Comparison of ENCODE assay signal across 8 cellular contexts in genomic region chr2:40448476-40449079, GRCh38. TPM values are rescaled to one million over a fixed set of nuclear protein-coding genes. Genes with fewer than 3 reads are reported as not detected.
DNase-seq lines count a peak whose midpoint lies in the region; ATAC-seq and TF ChIP-seq lines count a peak whose summit lies in the region.

No MANE protein-coding gene starts in this region.

- H3K9me3 Mint-ChIP-seq in activated T-cell treated with anti-CD3 and anti-CD28 coated beads, Interleukin-2, amount 50 U/mL, for 4 hours = no peaks in the 10 kb centered on the region

- no peak overlapping the region for H3K4me3 Mint-ChIP-seq in activated T-cell treated with anti-CD3 and anti-CD28 coated beads, Interleukin-2, amount 50 U/mL, for 4 hours

- no peaks in the 10 kb centered on the region for H3K36me3 Mint-ChIP-seq in activated T-cell treated with anti-CD3 and anti-CD28 coated beads, Interleukin-2, amount 50 U/mL, for 4 hours (ENCODE audit: insufficient read depth)

- DNase-seq in HAP-1 (ENCODE audit: low spot score in 2 of 2) = peak; percentile 23 to 45
- peak; percentile 72 for DNase-seq in NCI-H748 treated with DMSO at 0.1 percent for 48 hours (lab: John Stamatoyannopoulos, UW)
- no peak for DNase-seq in esophagus squamous epithelium (lab: John Stamatoyannopoulos, UW)
- DNase-seq in spleen = no peak
- DNase-seq in omental fat pad (ENCODE audit: low spot score) = no peak
- DNase-seq in activated T-cell treated with anti-CD3 and anti-CD28 coated beads, Interleukin-2, amount 50 U/mL, for 4 hours = no peak

- H3K4me3 ChIP-seq in BLaER1 treated with 17β-estradiol and CSF1 and Interleukin-3, amounts not matched to agents 10 nM and 100 nM = no peak overlapping the region
- no peak overlapping the region for H3K4me3 ChIP-seq in HAP-1
- H3K4me3 ChIP-seq in esophagus squamous epithelium = no peak overlapping the region
- no peak overlapping the region for H3K4me3 ChIP-seq in spleen

- TF ChIP-seq CTCF in esophagus squamous epithelium (IDR thresholded peaks at IDR 0.05) (peak in 5 of 6 experiments; percentile 17 to 51 (median 33)), spleen (IDR thresholded peaks at IDR 0.05 in 8 of 11, conservative IDR thresholded peaks at IDR 0.05 in 3 of 11) (peak in 6 of 11 experiments; percentile 34 to 49 (median 42)), omental fat pad (IDR thresholded peaks at IDR 0.05) (no peak)

- peaks cover 0 to 29% (median 16%) of the 10 kb centered on the region in 11 experiments; a peak in 10 of 22 replicates for H3K36me3 ChIP-seq in BLaER1 treated with 17β-estradiol and CSF1 and Interleukin-3, amounts not matched to agents 10 nM and 100 nM
- H3K36me3 ChIP-seq in HAP-1 (replicated peaks) (no peaks in the 10 kb centered on the region), esophagus squamous epithelium (no peaks in the 10 kb centered on the region), spleen (peaks cover 0 to 5% (median 0%) of the 10 kb centered on the region in 6 donors)

- peaks cover 7% of the 10 kb centered on the region for H3K4me1 Mint-ChIP-seq in activated T-cell treated with anti-CD3 and anti-CD28 coated beads, Interleukin-2, amount 50 U/mL, for 4 hours (ENCODE audit: low read depth)

- no peak overlapping the region for H3K9ac ChIP-seq in BLaER1 treated with 17β-estradiol and CSF1 and Interleukin-3, amounts not matched to agents 10 nM and 100 nM

- TF ChIP-seq POLR2A in esophagus squamous epithelium (IDR thresholded peaks at IDR 0.05) (no peak), spleen (IDR thresholded peaks at IDR 0.05) (no peak)

- H3K27ac ChIP-seq in BLaER1 treated with 17β-estradiol and CSF1 and Interleukin-3, amounts not matched to agents 10 nM and 100 nM = no peak overlapping the region
- peak overlapping the region in 1 of 4 donors; percentile 7 for H3K27ac ChIP-seq in esophagus squamous epithelium
- peak overlapping the region in 1 of 8 donors; percentile 5 for H3K27ac ChIP-seq in spleen

- in situ Hi-C loops in HAP-1 (cut with MboI; ENCODE audit: low sequenced_read_pairs) = no loop called here

- peaks cover 24 to 63% (median 42%) of the 10 kb centered on the region in 10 experiments for H3K4me1 ChIP-seq in BLaER1 treated with 17β-estradiol and CSF1 and Interleukin-3, amounts not matched to agents 10 nM and 100 nM
- H3K4me1 ChIP-seq in HAP-1 = peaks cover 3% of the 10 kb centered on the region; the same call in 1 of the 2 replicates
- peaks cover 3 to 29% (median 5%) of the 10 kb centered on the region in 3 donors for H3K4me1 ChIP-seq in esophagus squamous epithelium
- H3K4me1 ChIP-seq in spleen = peaks cover 2 to 60% (median 19%) of the 10 kb centered on the region in 6 donors

- no peak for ATAC-seq in omental fat pad (ENCODE audit: low FRiP score)
- no peak for ATAC-seq in activated T-cell treated with anti-CD3 and anti-CD28 coated beads, Interleukin-2, amount 50 U/mL, for 4 hours
- ATAC-seq in HG03045 (IDR thresholded peaks at IDR 0.05; ENCODE audit: unreplicated experiment) = no peak

- H3K4me2 ChIP-seq in BLaER1 treated with 17β-estradiol and CSF1 and Interleukin-3, amounts not matched to agents 10 nM and 100 nM = peak overlapping the region; percentile 41 to 97 (median 89); a peak in 18 of 22 replicates

- H3K27me3 ChIP-seq in BLaER1 treated with 17β-estradiol and CSF1 and Interleukin-3, amounts not matched to agents 10 nM and 100 nM = peaks cover 0 to 7% (median 0%) of the 10 kb centered on the region in 11 experiments; a peak in 1 of 22 replicates
- H3K27me3 ChIP-seq in HAP-1 (ENCODE audit: low read depth) = peaks cover 15% of the 10 kb centered on the region
- H3K27me3 ChIP-seq in esophagus squamous epithelium = peaks cover 0 to 16% (median 0%) of the 10 kb centered on the region in 4 donors
- peaks cover 0 to 31% (median 4%) of the 10 kb centered on the region in 7 donors for H3K27me3 ChIP-seq in spleen (replicated peaks in 1 of 7)

- H3K9me3 ChIP-seq in BLaER1 treated with 17β-estradiol and CSF1 and Interleukin-3, amounts not matched to agents 10 nM and 100 nM (replicated peaks in 1 of 11) = peaks cover 0 to 7% (median 0%) of the 10 kb centered on the region in 11 experiments; a peak in 3 of 22 replicates
- H3K9me3 ChIP-seq in HAP-1 = no peaks in the 10 kb centered on the region
- no peaks in the 10 kb centered on the region for H3K9me3 ChIP-seq in esophagus squamous epithelium
- no peaks in the 10 kb centered on the region for H3K9me3 ChIP-seq in spleen

- peaks cover 28% of the 10 kb centered on the region for H3K27me3 Mint-ChIP-seq in activated T-cell treated with anti-CD3 and anti-CD28 coated beads, Interleukin-2, amount 50 U/mL, for 4 hours (ENCODE audit: low read depth)

- no peaks in the 10 kb centered on the region for H4K20me1 ChIP-seq in BLaER1 treated with 17β-estradiol and CSF1 and Interleukin-3, amounts not matched to agents 10 nM and 100 nM

- intact Hi-C loops in esophagus squamous epithelium (cut with DNase I) = no loop called here
- intact Hi-C loops in spleen (cut with DNase I; ENCODE audit: low total_unique reads) = no loop called here

- WGBS in esophagus squamous epithelium, 2 donors = 39 to 40% methylated on average over 3 of the region's 3 CpGs
- WGBS in spleen, 5 donors = 36 to 42% (median 39%) methylated on average over 3 of the region's 3 CpGs

RNA-seq across cellular contexts. Expression of gene SLC8A1, which starts 3.3 kb away (rescaled TPM):
- total RNA-seq in esophagus squamous epithelium (10 to 100 TPM in 2 of 4 donors, 1 to 10 TPM in 2; 2.2 to 45.0 (median 9.6) TPM), spleen (10 to 100 TPM; 52.9 to 86.0 (median 67.1) TPM), omental fat pad (10 to 100 TPM; 17.5 to 47.0 (median 30.0) TPM)
- under 1 TPM; 0.36 to 0.77 (median 0.37) TPM for polyA plus RNA-seq in spleen
- total RNA-seq in activated T-cell treated with anti-CD3 and anti-CD28 coated beads, Interleukin-2, amount 50 U/mL, for 4 hours = under 1 TPM; 0.08 to 0.28 (median 0.26) TPM

Comparison
In these comparisons a context has a peak if more than half of its experiments do, and no peak if none do; other contexts are left out.
1. DNase-seq: peak in HAP-1 (2 of 2) and NCI-H748 treated with DMSO at 0.1 percent for 48 hours (single experiment); none in esophagus squamous epithelium (single experiment), spleen (single experiment), omental fat pad (single experiment) and activated T-cell treated with anti-CD3 and anti-CD28 coated beads, Interleukin-2, amount 50 U/mL, for 4 hours (single experiment).
2. CTCF ChIP-seq: peak in esophagus squamous epithelium (5 of 6) and spleen (6 of 11); none in omental fat pad (0 of 3).